In the genomic region with DNA sequence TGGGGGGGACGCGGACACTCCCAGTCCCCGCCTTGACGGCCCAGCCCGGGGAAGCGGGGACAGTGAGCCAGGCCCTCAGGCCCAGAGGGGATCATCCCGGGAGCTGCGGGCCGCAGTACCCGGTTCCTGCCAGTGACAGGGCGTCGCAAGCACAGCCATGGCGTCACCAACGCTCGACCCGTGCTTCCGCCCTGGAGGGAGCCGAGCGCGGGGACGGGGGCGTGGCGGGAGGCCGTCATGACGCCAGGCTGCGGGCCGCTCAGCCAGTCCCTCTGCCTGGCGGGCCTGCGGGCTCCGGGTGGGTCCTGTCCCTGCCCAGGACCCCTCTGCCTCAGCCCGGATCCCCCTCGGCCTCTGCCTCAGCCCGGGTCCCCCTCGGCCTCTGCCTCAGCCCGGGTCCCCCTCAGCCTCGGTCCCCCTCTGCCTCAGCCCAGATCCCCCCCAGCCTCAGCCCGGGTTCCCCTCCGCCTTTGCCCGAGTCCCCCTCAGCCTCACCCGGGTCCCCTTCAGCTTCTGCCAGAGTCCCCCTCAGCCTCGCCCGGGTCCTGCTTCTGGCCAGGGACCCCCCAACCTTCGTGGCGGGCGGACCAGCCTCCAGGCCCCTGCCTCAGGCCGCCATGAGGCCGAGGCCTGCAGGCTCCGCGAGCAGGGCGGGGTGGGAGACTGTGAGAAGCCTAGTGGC, we compare ENCODE assay signal across 19 cellular contexts. TPM values are rescaled to one million over a fixed set of nuclear protein-coding genes. Genes with fewer than 3 reads are reported as not detected.
"Had no signal": no experiment of that assay in that cellular context is flagged by ENCODE, and none has a peak within 500 bp of the region (broad histone marks: within the 10 kb centered on the region; RNA-seq: fewer than 3 reads in every experiment).

No MANE protein-coding gene starts in this region.

- H3K27me3 ChIP-seq: colonic mucosa, hepatocyte, thyroid gland, uterus had no signal

- H3K4me3 Mint-ChIP-seq: activated CD4-positive, alpha-beta T cell treated with anti-CD3 and anti-CD28 coated beads, Interleukin-2, amount 10 ng/mL, durations not matched to agents 24 days and 14 days; activated naive CD4-positive, alpha-beta T cell treated with anti-CD3 and anti-CD28 coated beads, Interleukin-2, amount 10 ng/mL, durations not matched to agents 7 days and 5 days; activated T-helper 17 cell treated with anti-CD3 and anti-CD28 coated beads, Interleukin-2, amount 50 U/mL, for 72 hours; memory B cell; nephron had no signal

- H3K36me3 Mint-ChIP-seq: activated naive CD4-positive, alpha-beta T cell treated with anti-CD3 and anti-CD28 coated beads, Interleukin-2, amount 10 ng/mL, durations not matched to agents 7 days and 5 days; memory B cell had no signal

- H3K27ac Mint-ChIP-seq: activated CD4-positive, alpha-beta T cell treated with anti-CD3 and anti-CD28 coated beads, Interleukin-2, amount 10 ng/mL, durations not matched to agents 24 days and 14 days; activated naive CD4-positive, alpha-beta T cell treated with anti-CD3 and anti-CD28 coated beads, Interleukin-2, amount 10 ng/mL, durations not matched to agents 7 days and 5 days; activated T-helper 17 cell treated with anti-CD3 and anti-CD28 coated beads, Interleukin-2, amount 50 U/mL, for 72 hours; memory B cell had no signal

- H3K9me3 Mint-ChIP-seq: activated CD4-positive, alpha-beta T cell treated with anti-CD3 and anti-CD28 coated beads, Interleukin-2, amount 10 ng/mL, durations not matched to agents 24 days and 14 days; activated naive CD4-positive, alpha-beta T cell treated with anti-CD3 and anti-CD28 coated beads, Interleukin-2, amount 10 ng/mL, durations not matched to agents 7 days and 5 days; activated T-helper 17 cell treated with anti-CD3 and anti-CD28 coated beads, Interleukin-2, amount 50 U/mL, for 72 hours; memory B cell; nephron had no signal

- DNase-seq: activated CD4-positive, alpha-beta T cell treated with anti-CD3 and anti-CD28 coated beads, Interleukin-2, amount 10 ng/mL, durations not matched to agents 24 days and 14 days; activated naive CD4-positive, alpha-beta T cell treated with anti-CD3 and anti-CD28 coated beads, Interleukin-2, amount 10 ng/mL, durations not matched to agents 7 days and 5 days; activated T-cell treated with anti-CD3 and anti-CD28 coated beads for 4 hours; colonic mucosa; effector CD4-positive, alpha-beta T cell; kidney glomerular epithelial cell; stimulated activated CD4-positive, alpha-beta T cell treated with anti-CD3 and anti-CD28 coated beads, Interleukin-4, amount 100 ng/mL, for 1 hour; stimulated activated CD8-positive, alpha-beta memory T cell treated with anti-CD3 and anti-CD28 coated beads, Interleukin-4, amount 100 ng/mL, for 48 hours; T-helper 1 cell; thyroid gland; uterus had no signal

- FAIRE-seq: endothelial cell of umbilical vein had no signal

- H3K27ac ChIP-seq: colonic mucosa, hepatocyte, thyroid gland had no signal

- H3K9me3 ChIP-seq: colonic mucosa, thyroid gland, uterus had no signal

- H2AFZ ChIP-seq: hepatocyte had no signal

- H3K36me3 ChIP-seq: colonic mucosa, thyroid gland, uterus had no signal

- H3K27me3 Mint-ChIP-seq: memory B cell had no signal

- ATAC-seq: activated T-helper 17 cell treated with anti-CD3 and anti-CD28 coated beads, Interleukin-2, amount 50 U/mL, for 72 hours had no signal

- H3K4me2 ChIP-seq: hepatocyte had no signal

- H3K4me3 ChIP-seq: colonic mucosa, hepatocyte, thyroid gland, uterus had no signal

- H3K79me2 ChIP-seq: hepatocyte had no signal

RNA-seq across cellular contexts. Expression of gene SLC2A5, which starts 2.3 kb away (rescaled TPM):
- total RNA-seq: activated CD4-positive, alpha-beta T cell treated with anti-CD3 and anti-CD28 coated beads, Interleukin-2, amount 10 ng/mL, durations not matched to agents 24 days and 14 days; activated CD8-positive, alpha-beta memory T cell treated with anti-CD3 and anti-CD28 coated beads for 36 hours; endothelial cell of umbilical vein; osteocyte had no signal
- polyA plus RNA-seq: endothelial cell of umbilical vein had no signal

RNA-seq across cellular contexts. Expression of gene SLC2A7, which starts 45.5 kb away (rescaled TPM):
- total RNA-seq: activated CD4-positive, alpha-beta T cell treated with anti-CD3 and anti-CD28 coated beads, Interleukin-2, amount 10 ng/mL, durations not matched to agents 24 days and 14 days; activated CD8-positive, alpha-beta memory T cell treated with anti-CD3 and anti-CD28 coated beads for 36 hours; activated T-helper 17 cell treated with anti-CD3 and anti-CD28 coated beads, Interleukin-2, amount 50 U/mL, for 72 hours; cardiac septum; colonic mucosa; endothelial cell of umbilical vein; osteocyte; uterus had no signal
- polyA plus RNA-seq: endothelial cell of umbilical vein had no signal
